1 cellular context compared by ENCODE assay signal in the genomic region with DNA sequence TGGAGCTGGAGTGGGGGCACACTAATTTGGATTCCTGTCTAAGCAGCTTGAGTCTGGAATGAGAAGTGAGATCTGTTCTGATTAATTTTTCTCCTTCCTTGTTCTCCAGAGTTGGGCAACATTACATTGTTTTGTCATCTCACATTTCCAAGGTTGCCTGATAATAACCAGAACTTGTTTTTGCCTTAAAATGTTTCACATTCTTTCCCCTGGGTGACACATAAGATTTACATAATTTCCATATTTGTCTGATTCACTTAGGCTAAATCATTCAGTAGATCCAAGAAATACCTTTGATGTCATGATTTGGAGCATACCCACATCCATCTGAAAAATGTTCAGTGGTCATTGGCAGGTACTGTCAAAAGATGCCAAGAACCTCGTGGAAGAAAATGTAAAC.
TF ChIP-seq lines count a peak whose summit lies in the region.

No MANE protein-coding gene starts in this region.

TF ChIP-seq in SK-N-SH, 30 proteins besides CTCF, POLR2A, EP300 and RAD21 (continued from another document):
- TF ChIP-seq, protein P1, sequence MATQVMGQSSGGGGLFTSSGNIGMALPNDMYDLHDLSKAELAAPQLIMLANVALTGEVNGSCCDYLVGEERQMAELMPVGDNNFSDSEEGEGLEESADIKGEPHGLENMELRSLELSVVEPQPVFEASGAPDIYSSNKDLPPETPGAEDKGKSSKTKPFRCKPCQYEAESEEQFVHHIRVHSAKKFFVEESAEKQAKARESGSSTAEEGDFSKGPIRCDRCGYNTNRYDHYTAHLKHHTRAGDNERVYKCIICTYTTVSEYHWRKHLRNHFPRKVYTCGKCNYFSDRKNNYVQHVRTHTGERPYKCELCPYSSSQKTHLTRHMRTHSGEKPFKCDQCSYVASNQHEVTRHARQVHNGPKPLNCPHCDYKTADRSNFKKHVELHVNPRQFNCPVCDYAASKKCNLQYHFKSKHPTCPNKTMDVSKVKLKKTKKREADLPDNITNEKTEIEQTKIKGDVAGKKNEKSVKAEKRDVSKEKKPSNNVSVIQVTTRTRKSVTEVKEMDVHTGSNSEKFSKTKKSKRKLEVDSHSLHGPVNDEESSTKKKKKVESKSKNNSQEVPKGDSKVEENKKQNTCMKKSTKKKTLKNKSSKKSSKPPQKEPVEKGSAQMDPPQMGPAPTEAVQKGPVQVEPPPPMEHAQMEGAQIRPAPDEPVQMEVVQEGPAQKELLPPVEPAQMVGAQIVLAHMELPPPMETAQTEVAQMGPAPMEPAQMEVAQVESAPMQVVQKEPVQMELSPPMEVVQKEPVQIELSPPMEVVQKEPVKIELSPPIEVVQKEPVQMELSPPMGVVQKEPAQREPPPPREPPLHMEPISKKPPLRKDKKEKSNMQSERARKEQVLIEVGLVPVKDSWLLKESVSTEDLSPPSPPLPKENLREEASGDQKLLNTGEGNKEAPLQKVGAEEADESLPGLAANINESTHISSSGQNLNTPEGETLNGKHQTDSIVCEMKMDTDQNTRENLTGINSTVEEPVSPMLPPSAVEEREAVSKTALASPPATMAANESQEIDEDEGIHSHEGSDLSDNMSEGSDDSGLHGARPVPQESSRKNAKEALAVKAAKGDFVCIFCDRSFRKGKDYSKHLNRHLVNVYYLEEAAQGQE (IDR thresholded peaks at IDR 0.05; ENCODE audit: low read depth, low read length): no peak
- TF ChIP-seq FOXJ3 (CRISPR knock-in tag; IDR thresholded peaks at IDR 0.05): no peak
- TF ChIP-seq RXRA (IDR thresholded peaks at IDR 0.05; ENCODE audit: borderline replicate concordance, low read depth): peak; percentile 57; the same call in 1 of the 2 replicates
- TF ChIP-seq, protein P2, sequence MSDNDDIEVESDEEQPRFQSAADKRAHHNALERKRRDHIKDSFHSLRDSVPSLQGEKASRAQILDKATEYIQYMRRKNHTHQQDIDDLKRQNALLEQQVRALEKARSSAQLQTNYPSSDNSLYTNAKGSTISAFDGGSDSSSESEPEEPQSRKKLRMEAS (IDR thresholded peaks at IDR 0.05; ENCODE audit: low read depth): 0 out of 2 replicates have a peak, but pooled peaks have one; percentile 10
- no peak for TF ChIP-seq RCOR1 (IDR thresholded peaks at IDR 0.05; ENCODE audit: low read length)
- TF ChIP-seq, protein P3, sequence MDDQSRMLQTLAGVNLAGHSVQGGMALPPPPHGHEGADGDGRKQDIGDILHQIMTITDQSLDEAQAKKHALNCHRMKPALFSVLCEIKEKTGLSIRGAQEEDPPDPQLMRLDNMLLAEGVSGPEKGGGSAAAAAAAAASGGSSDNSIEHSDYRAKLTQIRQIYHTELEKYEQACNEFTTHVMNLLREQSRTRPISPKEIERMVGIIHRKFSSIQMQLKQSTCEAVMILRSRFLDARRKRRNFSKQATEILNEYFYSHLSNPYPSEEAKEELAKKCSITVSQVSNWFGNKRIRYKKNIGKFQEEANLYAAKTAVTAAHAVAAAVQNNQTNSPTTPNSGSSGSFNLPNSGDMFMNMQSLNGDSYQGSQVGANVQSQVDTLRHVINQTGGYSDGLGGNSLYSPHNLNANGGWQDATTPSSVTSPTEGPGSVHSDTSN (IDR thresholded peaks at IDR 0.05): peak; percentile 95
- TF ChIP-seq RFX5 (IDR thresholded peaks at IDR 0.05; ENCODE audit: low read length): no peak
